Comparison of ENCODE assay signal across 10 cellular contexts in the genomic region with DNA sequence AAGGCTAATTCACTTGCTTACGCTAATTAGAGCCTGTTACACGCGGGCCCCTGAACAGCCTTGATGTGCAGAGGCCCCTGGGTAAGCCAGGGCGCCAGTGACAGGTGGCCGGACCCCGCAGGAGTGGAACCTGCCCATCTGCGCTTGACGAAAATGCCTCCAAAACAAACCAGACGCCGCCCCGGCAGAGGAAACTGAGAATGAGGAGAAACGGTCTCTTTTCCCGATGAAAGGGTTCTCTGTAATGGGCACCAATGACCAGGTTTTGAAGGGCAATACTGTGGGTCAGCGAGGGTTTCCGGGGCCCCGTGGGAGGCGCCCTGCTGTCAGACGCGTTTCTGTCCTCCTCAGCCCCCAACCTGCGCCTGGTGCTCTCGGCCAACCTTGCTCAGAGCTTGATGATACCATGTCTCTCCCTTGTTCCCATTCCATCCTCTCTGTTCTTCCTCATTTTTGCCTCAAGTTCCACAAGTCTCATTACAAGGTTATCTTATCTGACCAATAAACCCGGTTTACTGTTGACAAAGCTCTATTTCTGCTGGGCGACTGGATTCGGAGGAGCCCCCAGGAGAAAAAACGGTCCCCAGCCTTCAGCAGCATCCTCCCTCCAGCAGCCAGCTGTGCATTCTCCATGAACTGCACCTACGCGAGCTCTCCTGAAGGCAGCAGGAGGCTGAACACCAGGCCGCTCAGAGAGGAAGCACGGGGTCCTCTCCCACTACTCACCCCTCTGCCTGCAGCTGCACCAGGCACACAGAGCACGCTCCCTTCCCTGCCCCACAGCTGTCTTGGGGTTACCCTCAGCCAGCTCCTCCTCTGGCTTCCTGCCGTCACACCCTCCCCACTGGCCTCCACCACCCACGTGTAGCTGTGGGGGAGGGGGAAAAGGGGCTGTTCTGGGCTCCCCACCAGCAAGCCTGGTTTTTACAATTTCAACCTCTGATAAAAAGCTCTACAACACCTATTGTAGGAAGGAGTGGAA.
A peak's percentile ranks its signal among the peaks of the same experiment; 100 is the strongest.
DNase-seq lines count a peak whose midpoint lies in the region; FAIRE-seq and TF ChIP-seq lines count a peak whose summit lies in the region.
"Had no signal": no experiment of that assay in that cellular context is flagged by ENCODE, and none has a peak within 500 bp of the region (broad histone marks: within the 10 kb centered on the region; RNA-seq: fewer than 3 reads in every experiment).

No MANE protein-coding gene starts in this region.

- no peak for TF ChIP-seq EP300 in transverse colon (IDR thresholded peaks at IDR 0.05; ENCODE audit: low read depth)

- H3K27me3 ChIP-seq in BLaER1 treated with 17β-estradiol and CSF1 and Interleukin-3, amounts not matched to agents 10 nM and 100 nM: no peaks in the 10 kb centered on the region
- no peaks in the 10 kb centered on the region for H3K27me3 ChIP-seq in small intestine (ENCODE audit: control insufficient read depth in 2 of 2, insufficient read depth in 2 of 2, low read length in 2 of 2)
- no peaks in the 10 kb centered on the region for H3K27me3 ChIP-seq in transverse colon
- no peaks in the 10 kb centered on the region for H3K27me3 ChIP-seq in brain microvascular endothelial cell (replicated peaks)

- peaks cover 35% of the 10 kb centered on the region for H3K9me3 Mint-ChIP-seq in activated T-helper 1 cell treated with anti-CD3 and anti-CD28 coated beads, Interleukin-12 subunit alpha, Interleukin-12 subunit beta, Interleukin-2, Interleukin-4 antibody, amounts not matched to agents 30 ng/mL and 10 ng/mL and 1 ng/mL, durations not matched to agents 14 hours and 24 hours and 36 hours

- CTCF ChIA-PET in HEK293 (lab: Yijun Ruan, JAX): no interaction called here

- H4K20me1 ChIP-seq in BLaER1 treated with 17β-estradiol and CSF1 and Interleukin-3, amounts not matched to agents 10 nM and 100 nM: peaks cover 50 to 62% (median 55%) of the 10 kb centered on the region in 11 experiments; a peak in 21 of 22 replicates

- no peak for TF ChIP-seq CTCF in HEK293 (tag by site-specific recombination; IDR thresholded peaks at IDR 0.05)
- no peak for TF ChIP-seq CTCF in transverse colon (IDR thresholded peaks at IDR 0.05)
- no peak for TF ChIP-seq CTCF in brain microvascular endothelial cell (IDR thresholded peaks at IDR 0.05; ENCODE audit: low read depth, low read length, missing control alignments)

- H3K9me3 ChIP-seq in BLaER1 treated with 17β-estradiol and CSF1 and Interleukin-3, amounts not matched to agents 10 nM and 100 nM (replicated peaks in 1 of 11): peaks cover 37 to 44% (median 41%) of the 10 kb centered on the region in 11 experiments
- H3K9me3 ChIP-seq in HEK293 (ENCODE audit: control insufficient read depth, insufficient read depth, low read depth, low read length): no peaks in the 10 kb centered on the region
- H3K9me3 ChIP-seq in small intestine (ENCODE audit: control insufficient read depth, low read depth): no peaks in the 10 kb centered on the region
- H3K9me3 ChIP-seq in transverse colon: peaks cover 12% of the 10 kb centered on the region in 2 donors

- TF ChIP-seq POLR2A in transverse colon (IDR thresholded peaks at IDR 0.05): no peak

- H3K4me3 Mint-ChIP-seq in activated T-helper 1 cell treated with anti-CD3 and anti-CD28 coated beads, Interleukin-12 subunit alpha, Interleukin-12 subunit beta, Interleukin-2, Interleukin-4 antibody, amounts not matched to agents 30 ng/mL and 10 ng/mL and 1 ng/mL, durations not matched to agents 14 hours and 24 hours and 36 hours: no peak overlapping the region

- intact Hi-C loops in activated T-helper 1 cell treated with anti-CD3 and anti-CD28 coated beads, Interleukin-12 subunit alpha, Interleukin-12 subunit beta, Interleukin-2, Interleukin-4 antibody, amounts not matched to agents 30 ng/mL and 10 ng/mL and 1 ng/mL, durations not matched to agents 14 hours and 24 hours and 36 hours (cut with micrococcal nuclease): no loop called here
- intact Hi-C loops in transverse colon (cut with DNase I; ENCODE audit: low total_unique reads): no loop called here

- POLR2A ChIA-PET in HEK293 (lab: Yijun Ruan, JAX): no interaction called here

- in situ Hi-C loops in transverse colon (cut with MboI; ENCODE audit: low pct_ligation_motif_present in 1 of 4, low pct_unique_long_range_greater_than_20kb in 1 of 4, low sequenced_read_pairs in 3 of 4) (no loop called here), brain microvascular endothelial cell (cut with HindIII; ENCODE audit: low pct_ligation_motif_present, low sequenced_read_pairs) (no loop called here)

- no peak for FAIRE-seq in small intestine (lab: Jason Lieb, UNC)

- peaks cover 16 to 44% (median 27%) of the 10 kb centered on the region in 11 experiments for H3K36me3 ChIP-seq in BLaER1 treated with 17β-estradiol and CSF1 and Interleukin-3, amounts not matched to agents 10 nM and 100 nM
- H3K36me3 ChIP-seq in HEK293 (ENCODE audit: control insufficient read depth in 2 of 2, insufficient read depth in 1 of 2, low read length in 2 of 2) (no peaks in the 10 kb centered on the region), small intestine (ENCODE audit: control insufficient read depth in 2 of 2, insufficient read depth in 2 of 2, low read length in 2 of 2) (no peaks in the 10 kb centered on the region), transverse colon (no peaks in the 10 kb centered on the region), brain microvascular endothelial cell (replicated peaks) (no peaks in the 10 kb centered on the region)

- 82 to 88% (median 85%) methylated on average over 31 to 32 of the region's 32 CpGs for WGBS in small intestine, 3 donors
- 83 to 87% methylated on average over 14 to 32 of the region's 32 CpGs for WGBS in transverse colon (ENCODE audit: low coverage in 1 of 2), 2 donors

- peaks cover 27 to 62% (median 50%) of the 10 kb centered on the region in 10 experiments for H3K4me1 ChIP-seq in BLaER1 treated with 17β-estradiol and CSF1 and Interleukin-3, amounts not matched to agents 10 nM and 100 nM
- H3K4me1 ChIP-seq in HEK293 (ENCODE audit: control insufficient read depth, insufficient read depth, low read length) (no peaks in the 10 kb centered on the region), small intestine (ENCODE audit: control insufficient read depth in 2 of 2, insufficient read depth in 1 of 2, low read depth in 1 of 2, low read length in 1 of 2) (no peaks in the 10 kb centered on the region), transverse colon (peaks cover 0 to 2% (median 0%) of the 10 kb centered on the region in 4 donors)

- no peak overlapping the region for H3K27ac Mint-ChIP-seq in activated T-helper 1 cell treated with anti-CD3 and anti-CD28 coated beads, Interleukin-12 subunit alpha, Interleukin-12 subunit beta, Interleukin-2, Interleukin-4 antibody, amounts not matched to agents 30 ng/mL and 10 ng/mL and 1 ng/mL, durations not matched to agents 14 hours and 24 hours and 36 hours

- DNase-seq in activated T-helper 1 cell treated with anti-CD3 and anti-CD28 coated beads, Interleukin-12 subunit alpha, Interleukin-12 subunit beta, Interleukin-2, Interleukin-4 antibody, amounts not matched to agents 30 ng/mL and 10 ng/mL and 1 ng/mL, durations not matched to agents 14 hours and 24 hours and 36 hours (ENCODE audit: low spot score): peak; percentile 18
- DNase-seq in mesenteric fat pad (ENCODE audit: low spot score): peak; percentile 76
- DNase-seq in small intestine: no peak
- no peak for DNase-seq in GOT3 (lab: John Stamatoyannopoulos, UW)
- DNase-seq in transverse colon: no peak
- no peak for DNase-seq in brain microvascular endothelial cell
- DNase-seq: NCI-H1930 had no signal

- peak overlapping the region in 2 of 11 experiments; percentile 28 to 45; a peak in 2 of 22 replicates for H3K27ac ChIP-seq in BLaER1 treated with 17β-estradiol and CSF1 and Interleukin-3, amounts not matched to agents 10 nM and 100 nM
- no peak overlapping the region for H3K27ac ChIP-seq in HEK293 (ENCODE audit: extremely low read depth, low read depth, low read length)
- H3K27ac ChIP-seq in small intestine (ENCODE audit: low read depth in 1 of 2, low read length in 1 of 2): no peak overlapping the region
- H3K27ac ChIP-seq in transverse colon: no peak overlapping the region
- H3K27ac ChIP-seq in brain microvascular endothelial cell: no peak overlapping the region

- peak overlapping the region; percentile 62 to 96 (median 81) for H3K4me2 ChIP-seq in BLaER1 treated with 17β-estradiol and CSF1 and Interleukin-3, amounts not matched to agents 10 nM and 100 nM

- H3K4me3 ChIP-seq in BLaER1 treated with 17β-estradiol and CSF1 and Interleukin-3, amounts not matched to agents 10 nM and 100 nM: no peak overlapping the region
- H3K4me3 ChIP-seq in HEK293 (ENCODE audit: low read depth, low read length) (no peak overlapping the region), small intestine (ENCODE audit: low read depth in 1 of 2, low read length in 2 of 2) (no peak overlapping the region), transverse colon (no peak overlapping the region), brain microvascular endothelial cell (ENCODE audit: low read depth, low read length) (no peak overlapping the region)
- H3K4me3 ChIP-seq: lung had no signal

- peaks cover 13% of the 10 kb centered on the region for H3K4me1 Mint-ChIP-seq in activated T-helper 1 cell treated with anti-CD3 and anti-CD28 coated beads, Interleukin-12 subunit alpha, Interleukin-12 subunit beta, Interleukin-2, Interleukin-4 antibody, amounts not matched to agents 30 ng/mL and 10 ng/mL and 1 ng/mL, durations not matched to agents 14 hours and 24 hours and 36 hours (ENCODE audit: low read depth)

- H3K9ac ChIP-seq in BLaER1 treated with 17β-estradiol and CSF1 and Interleukin-3, amounts not matched to agents 10 nM and 100 nM: peak overlapping the region in 3 of 11 experiments; percentile 9 to 48 (median 12); a peak in 2 of 22 replicates

- H3K27me3 Mint-ChIP-seq in activated T-helper 1 cell treated with anti-CD3 and anti-CD28 coated beads, Interleukin-12 subunit alpha, Interleukin-12 subunit beta, Interleukin-2, Interleukin-4 antibody, amounts not matched to agents 30 ng/mL and 10 ng/mL and 1 ng/mL, durations not matched to agents 14 hours and 24 hours and 36 hours (ENCODE audit: insufficient read depth): peaks cover 5% of the 10 kb centered on the region

- H3K36me3 Mint-ChIP-seq in activated T-helper 1 cell treated with anti-CD3 and anti-CD28 coated beads, Interleukin-12 subunit alpha, Interleukin-12 subunit beta, Interleukin-2, Interleukin-4 antibody, amounts not matched to agents 30 ng/mL and 10 ng/mL and 1 ng/mL, durations not matched to agents 14 hours and 24 hours and 36 hours (ENCODE audit: low read depth): peaks cover 16% of the 10 kb centered on the region

TF ChIP-seq in HEK293, 187 proteins besides CTCF, POLR2A, EP300 and RAD21 (continues in another document):
- TF ChIP-seq ZNF174 (tag by site-specific recombination; IDR thresholded peaks at IDR 0.05): no peak
- no peak for TF ChIP-seq ZBTB8A (tag by site-specific recombination; IDR thresholded peaks at IDR 0.05)

Comparison
In these comparisons a context has a peak if more than half of its experiments do, and no peak if none do; other contexts are left out.
1. DNase-seq: peak in activated T-helper 1 cell treated with anti-CD3 and anti-CD28 coated beads, Interleukin-12 subunit alpha, Interleukin-12 subunit beta, Interleukin-2, Interleukin-4 antibody, amounts not matched to agents 30 ng/mL and 10 ng/mL and 1 ng/mL, durations not matched to agents 14 hours and 24 hours and 36 hours (single experiment) and mesenteric fat pad (single experiment); none in small intestine (single experiment), GOT3 (single experiment), transverse colon (single experiment) and brain microvascular endothelial cell (single experiment).